8 cellular contexts compared by ENCODE assay signal in genomic region chr6:139161817-139162284, GRCh38. TPM values are rescaled to one million over a fixed set of nuclear protein-coding genes. Genes with fewer than 3 reads are reported as not detected.
DNase-seq lines count a peak whose midpoint lies in the region; ATAC-seq lines count a peak whose summit lies in the region.

No MANE protein-coding gene starts in this region.

- ATAC-seq in HG03460 (IDR thresholded peaks at IDR 0.05; ENCODE audit: unreplicated experiment): peak; percentile 97

- DNase-seq in activated CD8-positive, alpha-beta memory T cell treated with anti-CD3 and anti-CD28 coated beads for 1 hour (ENCODE audit: extremely low read depth in 1 of 2, low read depth in 1 of 2): peak; percentile 36 to 39
- no peak for DNase-seq in activated CD8-positive, alpha-beta memory T cell treated with anti-CD3 and anti-CD28 coated beads, Interleukin-2, amount 50 U/mL, for 48 hours
- DNase-seq in activated T-cell treated with anti-CD3 and anti-CD28 coated beads, Interleukin-2, amount 50 U/mL, for 48 hours: peak; percentile 75 to 77
- DNase-seq in stimulated activated CD4-positive, alpha-beta T cell treated with anti-CD3 and anti-CD28 coated beads, Interleukin-12 subunit alpha, Interleukin-12 subunit beta, amount 100 ng/mL, for 4 hours: peak; percentile 53
- DNase-seq in GM03348 (ENCODE audit: low spot score) (no peak), A172 (ENCODE audit: low spot score) (no peak), NCI-H1417 (lab: John Stamatoyannopoulos, UW) (no peak)

RNA-seq across cellular contexts. Expression of gene HECA, which starts 27.0 kb away (rescaled TPM):
- 7.5 and 10.8 TPM in 2 replicates for total RNA-seq in A172 (2014; rRNA removed; shearing (Covaris generic))

Comparison
In these comparisons a context has a peak if more than half of its experiments do, and no peak if none do; other contexts are left out.
1. DNase-seq: peak in activated CD8-positive, alpha-beta memory T cell treated with anti-CD3 and anti-CD28 coated beads for 1 hour (2 of 2), activated T-cell treated with anti-CD3 and anti-CD28 coated beads, Interleukin-2, amount 50 U/mL, for 48 hours (2 of 2) and stimulated activated CD4-positive, alpha-beta T cell treated with anti-CD3 and anti-CD28 coated beads, Interleukin-12 subunit alpha, Interleukin-12 subunit beta, amount 100 ng/mL, for 4 hours (single experiment); none in activated CD8-positive, alpha-beta memory T cell treated with anti-CD3 and anti-CD28 coated beads, Interleukin-2, amount 50 U/mL, for 48 hours (single experiment), GM03348 (single experiment), A172 (single experiment) and NCI-H1417 (0 of 3).